In genomic region chr19:4641132-4641531, GRCh38 we compare ENCODE assay signal across 14 cellular contexts. TPM values are rescaled to one million over a fixed set of nuclear protein-coding genes. Genes with fewer than 3 reads are reported as not detected.
DNase-seq lines count a peak whose midpoint lies in the region; ATAC-seq, FAIRE-seq and TF ChIP-seq lines count a peak whose summit lies in the region.
"Had no signal": no experiment of that assay in that cellular context is flagged by ENCODE, and none has a peak within 500 bp of the region (broad histone marks: within the 10 kb centered on the region; RNA-seq: fewer than 3 reads in every experiment).

No MANE protein-coding gene starts in this region.

- CTCF ChIA-PET in HepG2 (lab: Yijun Ruan, JAX; ENCODE audit: low intra/inter-chr PET ratio, low total read pairs) = no interaction called here

- H3K4me3 ChIP-seq in HepG2 (replicated peaks in 1 of 3; ENCODE audit: insufficient read depth in 1 of 3, low read depth in 2 of 3, low read length in 3 of 3) = peak overlapping the region; percentile 80 to 99 (median 98); a peak in 4 of 6 replicates
- peak overlapping the region; percentile 72 to 81 (median 76) for H3K4me3 ChIP-seq in stomach
- peak overlapping the region in 1 of 2 donors; percentile 56 for H3K4me3 ChIP-seq in left lung
- H3K4me3 ChIP-seq: MG63 had no signal

- TF ChIP-seq EP300 in HepG2 (IDR thresholded peaks at IDR 0.05; ENCODE audit: low read depth in 2 of 2, low read length in 2 of 2) (no peak), HepG2 (CRISPR knock-in tag; IDR thresholded peaks at IDR 0.05; ENCODE audit: borderline replicate concordance) (no peak), stomach (IDR thresholded peaks at IDR 0.05) (no peak)

- no peaks in the 10 kb centered on the region for H3K27me3 Mint-ChIP-seq in activated T-cell treated with anti-CD3 and anti-CD28 coated beads, Interleukin-2, amount 50 U/mL, for 72 hours (ENCODE audit: low read depth)
- H3K27me3 Mint-ChIP-seq in activated T-helper 2 cell treated with anti-CD3 and anti-CD28 coated beads, Interferon-gamma antibody, Interleukin-2, Interleukin-4, amounts not matched to agents 10 μg/mL and 5 μg/mL and 100 μg/mL, durations not matched to agents 14 hours and 24 hours and 36 hours (ENCODE audit: low read depth) = no peaks in the 10 kb centered on the region

- no peak overlapping the region for H3K27ac Mint-ChIP-seq in activated T-cell treated with anti-CD3 and anti-CD28 coated beads, Interleukin-2, amount 50 U/mL, for 72 hours
- no peak overlapping the region for H3K27ac Mint-ChIP-seq in activated T-helper 2 cell treated with anti-CD3 and anti-CD28 coated beads, Interferon-gamma antibody, Interleukin-2, Interleukin-4, amounts not matched to agents 10 μg/mL and 5 μg/mL and 100 μg/mL, durations not matched to agents 14 hours and 24 hours and 36 hours

- peak overlapping the region; percentile 98; the same call in 1 of the 2 replicates for H3K9ac ChIP-seq in HepG2 (ENCODE audit: insufficient read depth, low read depth, low read length)

- no peak for FAIRE-seq in HepG2 (lab: Jason Lieb, UNC)

- ATAC-seq in activated T-cell treated with anti-CD3 and anti-CD28 coated beads, Interleukin-2, amount 50 U/mL, for 72 hours (replicated peaks in 1 of 2) = no peak
- ATAC-seq in HepG2 (no peak), left lung (no peak)

- no peaks in the 10 kb centered on the region; a peak in 1 of 5 replicates for H3K27me3 ChIP-seq in HepG2 (ENCODE audit: control insufficient read depth in 1 of 2, insufficient read depth in 2 of 2, low read length in 2 of 2)
- no peaks in the 10 kb centered on the region for H3K27me3 ChIP-seq in stomach
- H3K27me3 ChIP-seq in left lung = no peaks in the 10 kb centered on the region
- H3K27me3 ChIP-seq: MG63 had no signal

- H3K36me3 Mint-ChIP-seq in activated T-cell treated with anti-CD3 and anti-CD28 coated beads, Interleukin-2, amount 50 U/mL, for 72 hours (ENCODE audit: insufficient read depth in 2 of 2) = peaks cover 0 to 8% of the 10 kb centered on the region in 2 donors
- H3K36me3 Mint-ChIP-seq in activated T-helper 2 cell treated with anti-CD3 and anti-CD28 coated beads, Interferon-gamma antibody, Interleukin-2, Interleukin-4, amounts not matched to agents 10 μg/mL and 5 μg/mL and 100 μg/mL, durations not matched to agents 14 hours and 24 hours and 36 hours (ENCODE audit: low read depth) = peaks cover 5% of the 10 kb centered on the region

- peaks cover 33% of the 10 kb centered on the region for H3K79me2 ChIP-seq in HepG2 (ENCODE audit: insufficient read depth, low read length)

- TF ChIP-seq CTCF in HepG2 (CRISPR knock-in tag; IDR thresholded peaks at IDR 0.05) = no peak
- no peak for TF ChIP-seq CTCF in stomach (IDR thresholded peaks at IDR 0.05)
- no peak for TF ChIP-seq CTCF in left lung (IDR thresholded peaks at IDR 0.05)

- peak overlapping the region; percentile 16 for H3K27ac ChIP-seq in HepG2 (ENCODE audit: extremely low read length, insufficient read depth, low read length)
- H3K27ac ChIP-seq in stomach = peak overlapping the region in 4 of 5 donors; percentile 2 to 92 (median 78)
- no peak overlapping the region for H3K27ac ChIP-seq in left lung
- H3K27ac ChIP-seq: neutrophil had no signal

- no peak for TF ChIP-seq RAD21 in HepG2 (CRISPR knock-in tag; IDR thresholded peaks at IDR 0.05)

- H3K4me1 Mint-ChIP-seq in activated T-cell treated with anti-CD3 and anti-CD28 coated beads, Interleukin-2, amount 50 U/mL, for 72 hours (ENCODE audit: low read depth) = peaks cover 32% of the 10 kb centered on the region
- H3K4me1 Mint-ChIP-seq in activated T-helper 2 cell treated with anti-CD3 and anti-CD28 coated beads, Interferon-gamma antibody, Interleukin-2, Interleukin-4, amounts not matched to agents 10 μg/mL and 5 μg/mL and 100 μg/mL, durations not matched to agents 14 hours and 24 hours and 36 hours (ENCODE audit: low read depth) = peaks cover 18% of the 10 kb centered on the region

- BruUV-seq in HepG2 (replicated peaks; lab: Mats Ljungman, UMichigan) = no TSS peak

- intact Hi-C loops in activated T-helper 2 cell treated with anti-CD3 and anti-CD28 coated beads, Interferon-gamma antibody, Interleukin-2, Interleukin-4, amounts not matched to agents 10 μg/mL and 5 μg/mL and 100 μg/mL, durations not matched to agents 14 hours and 24 hours and 36 hours (cut with micrococcal nuclease) = no loop called here
- intact Hi-C loops in HepG2 (cut with micrococcal nuclease; ENCODE audit: unreplicated experiment) (no loop called here), stomach (cut with DNase I; ENCODE audit: low total_unique reads) (no loop called here), left lung (cut with DNase I) (no loop called here)

- no peak overlapping the region for H2AFZ ChIP-seq in HepG2 (ENCODE audit: low read length)

- 84% methylated on average over 11 of the region's 14 CpGs for WGBS in HepG2 (ENCODE audit: low lambda C conversion rate)
- WGBS in stomach, 5 donors = 67 to 76% (median 68%) methylated on average over 14 of the region's 14 CpGs

- H3K4me2 ChIP-seq in HepG2 (ENCODE audit: low read depth, low read length) = peak overlapping the region; percentile 74

- in situ Hi-C loops in HepG2 (cut with HindIII; ENCODE audit: extremely low pct_ligation_motif_present, low pct_unique_long_range_greater_than_20kb) = no loop called here

- no peaks in the 10 kb centered on the region for H3K9me3 Mint-ChIP-seq in activated T-cell treated with anti-CD3 and anti-CD28 coated beads, Interleukin-2, amount 50 U/mL, for 72 hours
- H3K9me3 Mint-ChIP-seq in activated T-helper 2 cell treated with anti-CD3 and anti-CD28 coated beads, Interferon-gamma antibody, Interleukin-2, Interleukin-4, amounts not matched to agents 10 μg/mL and 5 μg/mL and 100 μg/mL, durations not matched to agents 14 hours and 24 hours and 36 hours = no peaks in the 10 kb centered on the region

- DNase-seq in activated T-cell treated with anti-CD3 and anti-CD28 coated beads, Interleukin-2, amount 50 U/mL, for 72 hours = no peak
- no peak for DNase-seq in activated T-cell treated with anti-CD3 and anti-CD28 coated beads, Interleukin-2, amount 50 U/mL, for 1 hour
- DNase-seq in activated T-helper 2 cell treated with anti-CD3 and anti-CD28 coated beads, Interferon-gamma antibody, Interleukin-2, Interleukin-4, amounts not matched to agents 10 μg/mL and 5 μg/mL and 100 μg/mL, durations not matched to agents 14 hours and 24 hours and 36 hours (ENCODE audit: low spot score) = no peak
- DNase-seq in HepG2 (ENCODE audit: low spot score) (no peak), stomach (no peak), NCI-H1092 treated with DMSO at 0.1 percent for 48 hours (lab: John Stamatoyannopoulos, UW) (no peak), HK-2 (ENCODE audit: unreplicated experiment) (no peak), left lung (no peak)
- DNase-seq: amniotic stem cell; foreskin melanocyte; MG63; NCI-H2171 treated with DMSO at 0.1 percent for 48 hours; stimulated activated CD4-positive, alpha-beta T cell treated with anti-CD3 and anti-CD28 coated beads, Interleukin-15, amount 100 ng/mL, for 24 hours had no signal

- peaks cover 9% of the 10 kb centered on the region; the same call in 1 of the 2 replicates for H4K20me1 ChIP-seq in HepG2 (ENCODE audit: insufficient read depth, low read length)

- 0 out of 4 replicates have a peak, but pooled peaks of 1 of the 2 experiments have one; percentile 28 for TF ChIP-seq POLR2A in HepG2 (IDR thresholded peaks at IDR 0.05; ENCODE audit: insufficient read depth in 1 of 2, low read depth in 2 of 2, low read length in 2 of 2)
- no peak for TF ChIP-seq POLR2A in stomach (IDR thresholded peaks at IDR 0.05)

- H3K9me3 ChIP-seq in HepG2 (ENCODE audit: low read length) (no peaks in the 10 kb centered on the region), stomach (no peaks in the 10 kb centered on the region), left lung (no peaks in the 10 kb centered on the region)
- H3K9me3 ChIP-seq: MG63, neutrophil had no signal

- POLR2A ChIA-PET in HepG2 (lab: Yijun Ruan, JAX) = interaction anchor here (1.3 to 1.4 kb wide), 2 partner anchors 30 to 76 kb away, joined by 3 read pairs; no protein-coding TSS in a partner anchor

- H3K36me3 ChIP-seq in HepG2 (replicated peaks in 1 of 2; ENCODE audit: control insufficient read depth in 1 of 2, insufficient read depth in 2 of 2, low read length in 2 of 2) (no peaks in the 10 kb centered on the region; a peak in 1 of 5 replicates), stomach (no peaks in the 10 kb centered on the region), left lung (no peaks in the 10 kb centered on the region)
- H3K36me3 ChIP-seq: MG63, neutrophil had no signal

- peak overlapping the region; percentile 52 to 63 for H3K4me3 Mint-ChIP-seq in activated T-cell treated with anti-CD3 and anti-CD28 coated beads, Interleukin-2, amount 50 U/mL, for 72 hours
- H3K4me3 Mint-ChIP-seq in activated T-helper 2 cell treated with anti-CD3 and anti-CD28 coated beads, Interferon-gamma antibody, Interleukin-2, Interleukin-4, amounts not matched to agents 10 μg/mL and 5 μg/mL and 100 μg/mL, durations not matched to agents 14 hours and 24 hours and 36 hours (ENCODE audit: low read depth) = peak overlapping the region; percentile 49

- H3K4me1 ChIP-seq in HepG2 (ENCODE audit: insufficient read depth, low read length) (peaks cover 38% of the 10 kb centered on the region), stomach (peaks cover 21 to 56% (median 35%) of the 10 kb centered on the region in 4 donors), left lung (peaks cover 0 to 47% of the 10 kb centered on the region in 2 donors)

RNA-seq across cellular contexts. Expression of gene TNFAIP8L1, which starts 1.8 kb away (rescaled TPM):
- total RNA-seq in activated T-cell treated with anti-CD3 and anti-CD28 coated beads, Interleukin-2, amount 50 U/mL, for 72 hours = 10 to 100 TPM; 22.1 to 25.7 TPM
- 16.1 and 16.9 TPM in 2 replicates for total RNA-seq in activated T-helper 2 cell treated with anti-CD3 and anti-CD28 coated beads, Interferon-gamma antibody, Interleukin-2, Interleukin-4, amounts not matched to agents 10 μg/mL and 5 μg/mL and 100 μg/mL, durations not matched to agents 14 hours and 24 hours and 36 hours
- 18.9 and 21.4 TPM in 2 replicates for total RNA-seq in HepG2 (2016; rRNA removed; fragmentation: Illumina TruSeq; extraction: Trizol)
- 5.7 and 6.2 TPM in 2 replicates for total RNA-seq in HepG2 (2016; cell fraction: cytosol; rRNA removed; fragmentation: Illumina TruSeq; extraction: Trizol; ENCODE audit: low read depth)
- total RNA-seq in HepG2 (2016; cell fraction: insoluble cytoplasmic fraction; rRNA removed; fragmentation: Illumina TruSeq; extraction: Trizol) = 15.8 and 20.8 TPM in 2 replicates
- total RNA-seq in HepG2 (2016; cell fraction: membrane; rRNA removed; fragmentation: Illumina TruSeq; extraction: Trizol) = 17.1 and 17.6 TPM in 2 replicates
- total RNA-seq in HepG2 (2016; cell fraction: nucleus; rRNA removed; fragmentation: Illumina TruSeq; extraction: Trizol) = 9.7 and 12.6 TPM in 2 replicates
- 13.4 and 14.2 TPM in 2 replicates for polyA plus RNA-seq in HepG2 (2011; rRNA removed)
- polyA plus RNA-seq in HepG2 (2011; cell fraction: cytosol; rRNA removed) = 16.1 and 16.8 TPM in 2 replicates
- 7.6 and 8.4 TPM in 2 replicates for polyA plus RNA-seq in HepG2 (2011; cell fraction: nucleus; rRNA removed)
- 11.6 and 15.1 TPM in 2 replicates for polyA plus RNA-seq in HepG2 (2012)
- polyA plus RNA-seq in HepG2 (2016; cell fraction: cytosol; fragmentation: Illumina TruSeq; extraction: Trizol; ENCODE audit: low read depth) = 5.3 and 5.7 TPM in 2 replicates
- polyA plus RNA-seq in HepG2 (2016; cell fraction: insoluble cytoplasmic fraction; fragmentation: Illumina TruSeq; extraction: Trizol; ENCODE audit: low read depth) = 20.0 and 23.7 TPM in 2 replicates
- 13.6 and 14.4 TPM in 2 replicates for polyA plus RNA-seq in HepG2 (2016; cell fraction: membrane; fragmentation: Illumina TruSeq; extraction: Trizol; ENCODE audit: low read depth)
- polyA plus RNA-seq in HepG2 (2016; cell fraction: nucleus; fragmentation: Illumina TruSeq; extraction: Trizol; ENCODE audit: insufficient read depth, low read depth) = 15.4 and 17.2 TPM in 2 replicates
- 2.7 and 20.5 TPM in 2 replicates for polyA minus RNA-seq in HepG2 (2011; rRNA and poly(A)+ RNA removed; ENCODE audit: low replicate concordance)
- 10.1 and 10.4 TPM in 2 replicates for polyA minus RNA-seq in HepG2 (2011; cell fraction: cytosol; rRNA and poly(A)+ RNA removed)
- 8.8 and 9.0 TPM in 2 replicates for polyA minus RNA-seq in HepG2 (2011; cell fraction: nucleus; rRNA and poly(A)+ RNA removed)
- total RNA-seq in stomach = 10 to 100 TPM in 2 of 5 donors, 1 to 10 TPM in 3; 7.0 to 43.4 (median 9.5) TPM
- polyA plus RNA-seq in stomach = 1 to 10 TPM; 5.3 to 5.5 (median 5.4) TPM
- 1 to 10 TPM; 5.9 to 8.6 TPM for total RNA-seq in left lung

RNA-seq across cellular contexts. Expression of gene MYDGF, which starts 29.0 kb away (rescaled TPM):
- total RNA-seq in activated T-cell treated with anti-CD3 and anti-CD28 coated beads, Interleukin-2, amount 50 U/mL, for 72 hours = 10 to 100 TPM; 51.9 to 78.8 TPM
- 105 and 110 TPM in 2 replicates for total RNA-seq in activated T-helper 2 cell treated with anti-CD3 and anti-CD28 coated beads, Interferon-gamma antibody, Interleukin-2, Interleukin-4, amounts not matched to agents 10 μg/mL and 5 μg/mL and 100 μg/mL, durations not matched to agents 14 hours and 24 hours and 36 hours
- total RNA-seq in HepG2 (2016; rRNA removed; fragmentation: Illumina TruSeq; extraction: Trizol) (51.2 and 116 TPM in 2 replicates), stomach (10 to 100 TPM; 41.4 to 77.5 (median 71.3) TPM), left lung (100 to 1,000 TPM in 1 of 2 donors, 10 to 100 TPM in 1; 98.2 to 156 TPM)
- 22.6 and 23.9 TPM in 2 replicates for total RNA-seq in HepG2 (2016; cell fraction: cytosol; rRNA removed; fragmentation: Illumina TruSeq; extraction: Trizol; ENCODE audit: low read depth)
- total RNA-seq in HepG2 (2016; cell fraction: insoluble cytoplasmic fraction; rRNA removed; fragmentation: Illumina TruSeq; extraction: Trizol) = 51.8 and 121 TPM in 2 replicates
- 39.4 and 44.5 TPM in 2 replicates for total RNA-seq in HepG2 (2016; cell fraction: membrane; rRNA removed; fragmentation: Illumina TruSeq; extraction: Trizol)
- total RNA-seq in HepG2 (2016; cell fraction: nucleus; rRNA removed; fragmentation: Illumina TruSeq; extraction: Trizol) = 80.0 and 98.1 TPM in 2 replicates
- polyA plus RNA-seq in HepG2 (2011; rRNA removed) (195 and 198 TPM in 2 replicates), stomach (10 to 100 TPM; 66.4 to 86.6 (median 75.3) TPM)
- polyA plus RNA-seq in HepG2 (2011; cell fraction: cytosol; rRNA removed) = 230 and 342 TPM in 2 replicates
- 115 and 125 TPM in 2 replicates for polyA plus RNA-seq in HepG2 (2011; cell fraction: nucleus; rRNA removed)
- 153 and 214 TPM in 2 replicates for polyA plus RNA-seq in HepG2 (2012)
- polyA plus RNA-seq in HepG2 (2016; cell fraction: cytosol; fragmentation: Illumina TruSeq; extraction: Trizol; ENCODE audit: low read depth) = 30.7 and 35.4 TPM in 2 replicates
- polyA plus RNA-seq in HepG2 (2016; cell fraction: insoluble cytoplasmic fraction; fragmentation: Illumina TruSeq; extraction: Trizol; ENCODE audit: low read depth) = 58.1 and 61.6 TPM in 2 replicates
- polyA plus RNA-seq in HepG2 (2016; cell fraction: membrane; fragmentation: Illumina TruSeq; extraction: Trizol; ENCODE audit: low read depth) = 39.4 and 41.3 TPM in 2 replicates
- 174 and 190 TPM in 2 replicates for polyA plus RNA-seq in HepG2 (2016; cell fraction: nucleus; fragmentation: Illumina TruSeq; extraction: Trizol; ENCODE audit: insufficient read depth, low read depth)
- polyA minus RNA-seq in HepG2 (2011; rRNA and poly(A)+ RNA removed; ENCODE audit: low replicate concordance) = 65.4 and 78.5 TPM in 2 replicates
- polyA minus RNA-seq in HepG2 (2011; cell fraction: cytosol; rRNA and poly(A)+ RNA removed) = 53.5 and 66.5 TPM in 2 replicates
- 27.7 and 29.1 TPM in 2 replicates for polyA minus RNA-seq in HepG2 (2011; cell fraction: nucleus; rRNA and poly(A)+ RNA removed)

Comparison
In these comparisons a context has a peak if more than half of its experiments do, and no peak if none do; other contexts are left out.
1. H3K27ac ChIP-seq: peak in HepG2 (single experiment) and stomach (4 of 5); none in left lung (0 of 2).